1 cellular context compared by ENCODE assay signal in genomic region chr6:30617565-30618269, GRCh38.
A peak's percentile ranks its signal among the peaks of the same experiment; 100 is the strongest.
TF ChIP-seq lines count a peak whose summit lies in the region.

Gene MRPS18B (plus strand): TSS chr6:30617840. CDS start chr6:30617866, 26 bp downstream.

TF ChIP-seq in K562, 482 proteins besides CTCF, POLR2A, EP300 and RAD21 (continued from another document and continues in another):
- TF ChIP-seq AFF4 (CRISPR knock-in tag; IDR thresholded peaks at IDR 0.05), result no peak
- peak; percentile 2; the same call in 1 of the 2 replicates for TF ChIP-seq ZNF263 (CRISPR knock-in tag; IDR thresholded peaks at IDR 0.05; ENCODE audit: borderline replicate concordance)
- TF ChIP-seq ZNF431 (CRISPR knock-in tag; IDR thresholded peaks at IDR 0.05), result no peak
- TF ChIP-seq CBFB (CRISPR knock-in tag; IDR thresholded peaks at IDR 0.05), result 0 out of 2 replicates have a peak, but pooled peaks have one; percentile 30
- TF ChIP-seq TFAP4 (CRISPR knock-in tag; IDR thresholded peaks at IDR 0.05; ENCODE audit: borderline replicate concordance), result no peak
- TF ChIP-seq SFPQ (IDR thresholded peaks at IDR 0.05; ENCODE audit: low read depth, low read length), result no peak
- TF ChIP-seq ESRRA (IDR thresholded peaks at IDR 0.05; ENCODE audit: borderline replicate concordance, low read depth), result peak; percentile 96
- TF ChIP-seq MAFK (IDR thresholded peaks at IDR 0.05; ENCODE audit: low read length), result peak; percentile 34
- TF ChIP-seq GMEB1 (CRISPR knock-in tag; IDR thresholded peaks at IDR 0.05), result peak; percentile 94
- peak; percentile 32 to 81 for TF ChIP-seq AFF1 (IDR thresholded peaks at IDR 0.05; ENCODE audit: low read depth in 1 of 2, partially characterized antibody in 2 of 2)
- peak; percentile 57; the same call in 1 of the 2 replicates for TF ChIP-seq ZBTB17 (CRISPR knock-in tag; IDR thresholded peaks at IDR 0.05)
- TF ChIP-seq PREB (CRISPR knock-in tag; IDR thresholded peaks at IDR 0.05), result no peak
- TF ChIP-seq GTF2E2 (tag; IDR thresholded peaks at IDR 0.05), result peak; percentile 94
- 0 out of 2 replicates have a peak, but pooled peaks have one; percentile 84 for TF ChIP-seq ZBTB43 (CRISPR knock-in tag; IDR thresholded peaks at IDR 0.05)
- TF ChIP-seq TOE1 (IDR thresholded peaks at IDR 0.05; ENCODE audit: borderline replicate concordance), result no peak
- TF ChIP-seq TOE1 (CRISPR knock-in tag; IDR thresholded peaks at IDR 0.05; ENCODE audit: borderline replicate concordance, low read depth), result peak; percentile 91
- no peak for TF ChIP-seq ETV6 (IDR thresholded peaks at IDR 0.05; ENCODE audit: borderline replicate concordance in 1 of 2, low read depth in 2 of 2, low read length in 1 of 2)
- 0 out of 2 replicates have a peak, but pooled peaks have one; percentile 49 for TF ChIP-seq ETV6 (CRISPR knock-in tag; IDR thresholded peaks at IDR 0.05; ENCODE audit: borderline replicate concordance)
- TF ChIP-seq FOSL1 (tag; conservative IDR thresholded peaks at IDR 0.05), result peak; percentile 11; the same call in 1 of the 2 replicates
- TF ChIP-seq ZNF318 (IDR thresholded peaks at IDR 0.05; ENCODE audit: borderline replicate concordance in 1 of 2, low read depth in 1 of 2), result peak in 1 of 2 experiments; percentile 57; a peak in 1 of 4 replicates
- peak; percentile 45; the same call in 1 of the 2 replicates for TF ChIP-seq HMGXB4 (CRISPR knock-in tag; IDR thresholded peaks at IDR 0.05)
- TF ChIP-seq ID3 (CRISPR knock-in tag; IDR thresholded peaks at IDR 0.05), result no peak
- peak; percentile 82 for TF ChIP-seq ID3 (tag; IDR thresholded peaks at IDR 0.05)
